Comparison of ENCODE assay signal across 21 cellular contexts in the genomic region with DNA sequence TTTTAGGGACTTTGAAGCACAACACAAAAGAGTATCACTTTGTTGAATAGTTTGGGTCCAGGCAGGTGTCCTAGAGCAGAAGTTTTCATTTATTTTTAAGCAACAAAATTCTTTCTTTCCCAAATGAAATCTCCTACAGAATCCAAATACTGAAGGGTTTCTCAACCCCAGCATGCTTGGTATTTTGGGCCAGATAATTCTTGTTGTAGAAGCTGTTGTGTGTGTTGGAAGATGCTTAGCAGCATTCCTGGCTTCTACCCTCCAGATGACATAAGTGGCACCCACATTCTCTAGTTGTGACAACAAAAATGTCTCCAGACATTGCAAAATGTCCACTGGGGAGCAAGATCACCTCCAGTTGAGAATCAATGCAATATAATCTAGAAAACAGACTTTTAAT.
DNase-seq lines count a peak whose midpoint lies in the region; ATAC-seq, FAIRE-seq and TF ChIP-seq lines count a peak whose summit lies in the region.
"Had no signal": no experiment of that assay in that cellular context is flagged by ENCODE, and none has a peak within 500 bp of the region (broad histone marks: within the 10 kb centered on the region; RNA-seq: fewer than 3 reads in every experiment).

No MANE protein-coding gene starts in this region.

- POLR2A ChIA-PET in A549 (lab: Yijun Ruan, JAX), result no interaction called here

- TF ChIP-seq EP300 in A549 (IDR thresholded peaks at IDR 0.05), result no peak

- H3K27ac ChIP-seq in A549, result peak overlapping the region; percentile 52 to 61; a peak in 3 of 6 replicates
- H3K27ac ChIP-seq: BLaER1 treated with 17β-estradiol and CSF1 and Interleukin-3, amounts not matched to agents 10 nM and 100 nM; right lobe of liver had no signal

- FAIRE-seq in A549 (lab: Jason Lieb, UNC), result no peak
- FAIRE-seq: astrocyte, colon, GM12892 had no signal

- H3K4me2 ChIP-seq in A549, result no peak overlapping the region

- H3K27me3 Mint-ChIP-seq in activated CD4-positive, alpha-beta T cell treated with anti-CD3 and anti-CD28 coated beads, Interleukin-2, amount 10 ng/mL, durations not matched to agents 24 days and 14 days, result no peaks in the 10 kb centered on the region
- no peaks in the 10 kb centered on the region for H3K27me3 Mint-ChIP-seq in activated T-helper 2 cell treated with anti-CD3 and anti-CD28 coated beads, Interferon-gamma antibody, Interleukin-2, Interleukin-4, amounts not matched to agents 10 μg/mL and 5 μg/mL and 100 μg/mL, durations not matched to agents 14 hours and 24 hours and 36 hours (ENCODE audit: low read depth)
- H3K27me3 Mint-ChIP-seq in natural killer cell (ENCODE audit: low read depth in 2 of 2) (no peaks in the 10 kb centered on the region), chondrocyte (ENCODE audit: low read depth) (no peaks in the 10 kb centered on the region)

- H3K9me3 ChIP-seq in A549 (no peaks in the 10 kb centered on the region), BE2C (no peaks in the 10 kb centered on the region)
- H3K9me3 ChIP-seq: right lobe of liver, upper lobe of left lung had no signal

- H3K27me3 ChIP-seq in BE2C, result peaks cover 12% of the 10 kb centered on the region; the same call in 1 of the 2 replicates
- H3K27me3 ChIP-seq: BLaER1 treated with 17β-estradiol and CSF1 and Interleukin-3, amounts not matched to agents 10 nM and 100 nM; right lobe of liver; upper lobe of left lung had no signal

- peaks cover 27% of the 10 kb centered on the region for H3K4me1 ChIP-seq in A549
- no peaks in the 10 kb centered on the region for H3K4me1 ChIP-seq in BE2C
- H3K4me1 ChIP-seq: right lobe of liver had no signal

- intact Hi-C loops in activated CD4-positive, alpha-beta T cell treated with anti-CD3 and anti-CD28 coated beads, Interleukin-2, amount 10 ng/mL, durations not matched to agents 24 days and 14 days (cut with micrococcal nuclease), result no loop called here
- intact Hi-C loops in activated T-helper 2 cell treated with anti-CD3 and anti-CD28 coated beads, Interferon-gamma antibody, Interleukin-2, Interleukin-4, amounts not matched to agents 10 μg/mL and 5 μg/mL and 100 μg/mL, durations not matched to agents 14 hours and 24 hours and 36 hours (cut with micrococcal nuclease), result loop anchor here (1.0 kb wide), 1 partner anchor 8 kb away; no protein-coding TSS in a partner anchor
- intact Hi-C loops in natural killer cell (cut with micrococcal nuclease), result loop anchor here (2.0 kb wide), 1 partner anchor 26 kb away; no protein-coding TSS in a partner anchor

- H3K36me3 Mint-ChIP-seq in activated CD4-positive, alpha-beta T cell treated with anti-CD3 and anti-CD28 coated beads, Interleukin-2, amount 10 ng/mL, durations not matched to agents 24 days and 14 days (ENCODE audit: low read depth), result peaks cover 29% of the 10 kb centered on the region
- peaks cover 34% of the 10 kb centered on the region for H3K36me3 Mint-ChIP-seq in activated T-helper 2 cell treated with anti-CD3 and anti-CD28 coated beads, Interferon-gamma antibody, Interleukin-2, Interleukin-4, amounts not matched to agents 10 μg/mL and 5 μg/mL and 100 μg/mL, durations not matched to agents 14 hours and 24 hours and 36 hours (ENCODE audit: low read depth)
- no peaks in the 10 kb centered on the region for H3K36me3 Mint-ChIP-seq in natural killer cell
- H3K36me3 Mint-ChIP-seq in chondrocyte (ENCODE audit: low read depth), result no peaks in the 10 kb centered on the region

- H3K4me1 Mint-ChIP-seq in activated CD4-positive, alpha-beta T cell treated with anti-CD3 and anti-CD28 coated beads, Interleukin-2, amount 10 ng/mL, durations not matched to agents 24 days and 14 days, result peaks cover 69% of the 10 kb centered on the region
- H3K4me1 Mint-ChIP-seq in activated T-helper 2 cell treated with anti-CD3 and anti-CD28 coated beads, Interferon-gamma antibody, Interleukin-2, Interleukin-4, amounts not matched to agents 10 μg/mL and 5 μg/mL and 100 μg/mL, durations not matched to agents 14 hours and 24 hours and 36 hours (ENCODE audit: low read depth), result peaks cover 75% of the 10 kb centered on the region
- no peaks in the 10 kb centered on the region for H3K4me1 Mint-ChIP-seq in natural killer cell
- H3K4me1 Mint-ChIP-seq in chondrocyte (ENCODE audit: low read depth), result peaks cover 33% of the 10 kb centered on the region

- H3K4me3 ChIP-seq in A549 (no peak overlapping the region), BE2C (ENCODE audit: low read depth, low read length) (no peak overlapping the region)
- H3K4me3 ChIP-seq: BLaER1 treated with 17β-estradiol and CSF1 and Interleukin-3, amounts not matched to agents 10 nM and 100 nM; lung; right lobe of liver; upper lobe of left lung had no signal

- no peak for TF ChIP-seq CTCF in A549 (IDR thresholded peaks at IDR 0.05)
- TF ChIP-seq CTCF in natural killer cell (IDR thresholded peaks at IDR 0.05), result no peak
- no peak for TF ChIP-seq CTCF in BE2C (IDR thresholded peaks at IDR 0.05; ENCODE audit: low read depth, low read length)
- TF ChIP-seq CTCF in chondrocyte (IDR thresholded peaks at IDR 0.05), result no peak

- TF ChIP-seq RAD21 in A549 (conservative IDR thresholded peaks at IDR 0.05 in 1 of 2, IDR thresholded peaks at IDR 0.05 in 1 of 2), result no peak

- DNase-seq in activated CD4-positive, alpha-beta T cell treated with anti-CD3 and anti-CD28 coated beads, Interleukin-2, amount 10 ng/mL, durations not matched to agents 24 days and 14 days, result no peak
- DNase-seq in activated CD4-positive, alpha-beta T cell treated with anti-CD3 and anti-CD28 coated beads, Interleukin-2, amount 50 U/mL, for 1 hour, result no peak
- DNase-seq in A549 (ENCODE audit: low read depth in 1 of 2, low spot score in 1 of 2) (no peak), natural killer cell (no peak), germinal center (ENCODE audit: low spot score) (no peak), BE2C (no peak), chondrocyte (ENCODE audit: low spot score) (no peak)
- DNase-seq in activated T-helper 2 cell treated with anti-CD3 and anti-CD28 coated beads, Interferon-gamma antibody, Interleukin-2, Interleukin-4, amounts not matched to agents 10 μg/mL and 5 μg/mL and 100 μg/mL, durations not matched to agents 14 hours and 24 hours and 36 hours (ENCODE audit: low spot score), result no peak
- DNase-seq: activated effector memory CD4-positive, alpha-beta T cell treated with Interleukin-2 at 50 U/mL for 16 hours; DMS153; H9; NCI-H1417; NCI-H524; right lobe of liver; upper lobe of left lung had no signal

- no peak for TF ChIP-seq POLR2A in A549 (IDR thresholded peaks at IDR 0.05; ENCODE audit: low read length)

- H3K36me3 ChIP-seq in BE2C, result no peaks in the 10 kb centered on the region
- H3K36me3 ChIP-seq: right lobe of liver, upper lobe of left lung had no signal

- ATAC-seq in A549 (no peak), natural killer cell (no peak)

- no peak overlapping the region for H3K4me3 Mint-ChIP-seq in activated CD4-positive, alpha-beta T cell treated with anti-CD3 and anti-CD28 coated beads, Interleukin-2, amount 10 ng/mL, durations not matched to agents 24 days and 14 days
- H3K4me3 Mint-ChIP-seq in activated T-helper 2 cell treated with anti-CD3 and anti-CD28 coated beads, Interferon-gamma antibody, Interleukin-2, Interleukin-4, amounts not matched to agents 10 μg/mL and 5 μg/mL and 100 μg/mL, durations not matched to agents 14 hours and 24 hours and 36 hours (ENCODE audit: low read depth), result no peak overlapping the region
- H3K4me3 Mint-ChIP-seq in natural killer cell (peak overlapping the region; percentile 77), chondrocyte (ENCODE audit: unreplicated experiment) (no peak overlapping the region)
- H3K4me3 Mint-ChIP-seq: H9 had no signal

- peak overlapping the region; percentile 17 for H3K27ac Mint-ChIP-seq in activated CD4-positive, alpha-beta T cell treated with anti-CD3 and anti-CD28 coated beads, Interleukin-2, amount 10 ng/mL, durations not matched to agents 24 days and 14 days
- H3K27ac Mint-ChIP-seq in activated T-helper 2 cell treated with anti-CD3 and anti-CD28 coated beads, Interferon-gamma antibody, Interleukin-2, Interleukin-4, amounts not matched to agents 10 μg/mL and 5 μg/mL and 100 μg/mL, durations not matched to agents 14 hours and 24 hours and 36 hours, result peak overlapping the region; percentile 6
- H3K27ac Mint-ChIP-seq in natural killer cell, result no peak overlapping the region
- H3K27ac Mint-ChIP-seq in chondrocyte (ENCODE audit: unreplicated experiment), result no peak overlapping the region
- H3K27ac Mint-ChIP-seq: stimulated activated effector memory CD8-positive, alpha-beta T cell treated with anti-CD3 and anti-CD28 coated beads, Interleukin-12 subunit alpha, Interleukin-12 subunit beta, amount 100 ng/mL, for 72 hours had no signal

- H3K9me3 Mint-ChIP-seq in activated CD4-positive, alpha-beta T cell treated with anti-CD3 and anti-CD28 coated beads, Interleukin-2, amount 10 ng/mL, durations not matched to agents 24 days and 14 days, result peaks cover 9% of the 10 kb centered on the region
- H3K9me3 Mint-ChIP-seq in activated T-helper 2 cell treated with anti-CD3 and anti-CD28 coated beads, Interferon-gamma antibody, Interleukin-2, Interleukin-4, amounts not matched to agents 10 μg/mL and 5 μg/mL and 100 μg/mL, durations not matched to agents 14 hours and 24 hours and 36 hours, result peaks cover 9% of the 10 kb centered on the region
- H3K9me3 Mint-ChIP-seq in natural killer cell (no peaks in the 10 kb centered on the region), chondrocyte (ENCODE audit: low read depth) (no peaks in the 10 kb centered on the region)
- H3K9me3 Mint-ChIP-seq: stimulated activated effector memory CD8-positive, alpha-beta T cell treated with anti-CD3 and anti-CD28 coated beads, Interleukin-12 subunit alpha, Interleukin-12 subunit beta, amount 100 ng/mL, for 72 hours had no signal

- CTCF ChIA-PET in A549 (lab: Yijun Ruan, JAX), result interaction anchor here (1.2 to 2.3 kb wide), 3 partner anchors 14 to 419 kb away, joined by 3 to 7 read pairs (median 5); no protein-coding TSS in a partner anchor

TF ChIP-seq in A549, 52 proteins besides CTCF, POLR2A, EP300 and RAD21 (continues in another document):
- TF ChIP-seq CHD2 (IDR thresholded peaks at IDR 0.05; ENCODE audit: low read length, partially characterized antibody) (no peak), RARB (CRISPR knock-in tag; IDR thresholded peaks at IDR 0.05) (no peak)
- TF ChIP-seq, protein P1, sequence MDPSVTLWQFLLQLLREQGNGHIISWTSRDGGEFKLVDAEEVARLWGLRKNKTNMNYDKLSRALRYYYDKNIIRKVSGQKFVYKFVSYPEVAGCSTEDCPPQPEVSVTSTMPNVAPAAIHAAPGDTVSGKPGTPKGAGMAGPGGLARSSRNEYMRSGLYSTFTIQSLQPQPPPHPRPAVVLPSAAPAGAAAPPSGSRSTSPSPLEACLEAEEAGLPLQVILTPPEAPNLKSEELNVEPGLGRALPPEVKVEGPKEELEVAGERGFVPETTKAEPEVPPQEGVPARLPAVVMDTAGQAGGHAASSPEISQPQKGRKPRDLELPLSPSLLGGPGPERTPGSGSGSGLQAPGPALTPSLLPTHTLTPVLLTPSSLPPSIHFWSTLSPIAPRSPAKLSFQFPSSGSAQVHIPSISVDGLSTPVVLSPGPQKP (IDR thresholded peaks at IDR 0.05; ENCODE audit: low read depth, low read length), result no peak

Comparison
In these comparisons a context has a peak if more than half of its experiments do, and no peak if none do; other contexts are left out.
1. H3K27ac Mint-ChIP-seq: peak in activated CD4-positive, alpha-beta T cell treated with anti-CD3 and anti-CD28 coated beads, Interleukin-2, amount 10 ng/mL, durations not matched to agents 24 days and 14 days (single experiment) and activated T-helper 2 cell treated with anti-CD3 and anti-CD28 coated beads, Interferon-gamma antibody, Interleukin-2, Interleukin-4, amounts not matched to agents 10 μg/mL and 5 μg/mL and 100 μg/mL, durations not matched to agents 14 hours and 24 hours and 36 hours (single experiment); none in natural killer cell (0 of 2) and chondrocyte (single experiment).